Comparison of ENCODE assay signal across 8 cellular contexts in the genomic region with DNA sequence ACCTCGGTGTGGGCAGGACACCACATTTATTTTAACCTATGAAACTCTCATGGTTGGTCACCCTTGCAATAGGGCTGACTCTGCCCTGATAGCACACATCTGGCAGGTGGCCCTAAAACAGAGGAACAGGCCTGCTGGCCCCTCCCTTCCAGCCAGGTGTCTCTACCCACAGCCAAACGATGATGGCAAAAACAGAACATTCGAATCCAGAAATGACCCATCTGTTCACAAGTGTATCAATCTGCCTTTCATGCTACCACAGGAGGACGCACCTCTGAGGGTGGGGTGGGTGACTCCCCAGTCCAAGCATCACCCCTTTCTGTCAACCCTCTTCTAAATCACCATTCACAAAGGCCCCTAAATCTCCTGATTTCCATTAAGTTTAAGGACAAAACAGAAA.
DNase-seq lines count a peak whose midpoint lies in the region; ATAC-seq lines count a peak whose summit lies in the region.

No MANE protein-coding gene starts in this region.

- peak overlapping the region; percentile 89 for H3K27ac Mint-ChIP-seq in activated T-helper 2 cell treated with anti-CD3 and anti-CD28 coated beads, Interferon-gamma antibody, Interleukin-2, Interleukin-4, amounts not matched to agents 10 μg/mL and 5 μg/mL and 100 μg/mL, durations not matched to agents 14 hours and 24 hours and 36 hours

- intact Hi-C loops in activated T-helper 2 cell treated with anti-CD3 and anti-CD28 coated beads, Interferon-gamma antibody, Interleukin-2, Interleukin-4, amounts not matched to agents 10 μg/mL and 5 μg/mL and 100 μg/mL, durations not matched to agents 14 hours and 24 hours and 36 hours (cut with micrococcal nuclease): loop anchor here (5.0 kb wide), 1 partner anchor 432 kb away; no protein-coding TSS in a partner anchor

- peak; percentile 29 for DNase-seq in stimulated activated naive CD4-positive, alpha-beta T cell treated with Interleukin-2 at 50 U/mL for 16 hours (lab: John Stamatoyannopoulos, UW)
- DNase-seq in stimulated activated naive CD4-positive, alpha-beta T cell (lab: John Stamatoyannopoulos, UW): no peak
- DNase-seq in activated T-helper 2 cell treated with anti-CD3 and anti-CD28 coated beads, Interferon-gamma antibody, Interleukin-2, Interleukin-4, amounts not matched to agents 10 μg/mL and 5 μg/mL and 100 μg/mL, durations not matched to agents 14 hours and 24 hours and 36 hours (ENCODE audit: low spot score): no peak
- DNase-seq in midbrain (lab: John Stamatoyannopoulos, UW) (no peak), NCI-H69 (lab: John Stamatoyannopoulos, UW) (no peak), NCI-H748 treated with DMSO at 0.1 percent for 48 hours (lab: John Stamatoyannopoulos, UW) (no peak)
- DNase-seq in stimulated activated CD4-positive, alpha-beta T cell treated with anti-CD3 and anti-CD28 coated beads, Interleukin-4, amount 100 ng/mL, for 24 hours: no peak

- peaks cover 94% of the 10 kb centered on the region for H3K4me1 Mint-ChIP-seq in activated T-helper 2 cell treated with anti-CD3 and anti-CD28 coated beads, Interferon-gamma antibody, Interleukin-2, Interleukin-4, amounts not matched to agents 10 μg/mL and 5 μg/mL and 100 μg/mL, durations not matched to agents 14 hours and 24 hours and 36 hours (ENCODE audit: low read depth)

- peak; percentile 48 for ATAC-seq in HG03025 (IDR thresholded peaks at IDR 0.05; ENCODE audit: low FRiP score, unreplicated experiment)

- no peaks in the 10 kb centered on the region for H3K9me3 Mint-ChIP-seq in activated T-helper 2 cell treated with anti-CD3 and anti-CD28 coated beads, Interferon-gamma antibody, Interleukin-2, Interleukin-4, amounts not matched to agents 10 μg/mL and 5 μg/mL and 100 μg/mL, durations not matched to agents 14 hours and 24 hours and 36 hours

- H3K36me3 Mint-ChIP-seq in activated T-helper 2 cell treated with anti-CD3 and anti-CD28 coated beads, Interferon-gamma antibody, Interleukin-2, Interleukin-4, amounts not matched to agents 10 μg/mL and 5 μg/mL and 100 μg/mL, durations not matched to agents 14 hours and 24 hours and 36 hours (ENCODE audit: low read depth): peaks cover 99% of the 10 kb centered on the region

- peak overlapping the region; percentile 64 for H3K4me3 Mint-ChIP-seq in activated T-helper 2 cell treated with anti-CD3 and anti-CD28 coated beads, Interferon-gamma antibody, Interleukin-2, Interleukin-4, amounts not matched to agents 10 μg/mL and 5 μg/mL and 100 μg/mL, durations not matched to agents 14 hours and 24 hours and 36 hours (ENCODE audit: low read depth)

- H3K27me3 Mint-ChIP-seq in activated T-helper 2 cell treated with anti-CD3 and anti-CD28 coated beads, Interferon-gamma antibody, Interleukin-2, Interleukin-4, amounts not matched to agents 10 μg/mL and 5 μg/mL and 100 μg/mL, durations not matched to agents 14 hours and 24 hours and 36 hours (ENCODE audit: low read depth): no peaks in the 10 kb centered on the region
